Comparison of ENCODE assay signal across 8 cellular contexts in genomic region chr13:30306762-30307193, GRCh38. TPM values are rescaled to one million over a fixed set of nuclear protein-coding genes. Genes with fewer than 3 reads are reported as not detected.
DNase-seq lines count a peak whose midpoint lies in the region; ATAC-seq and TF ChIP-seq lines count a peak whose summit lies in the region.

No MANE protein-coding gene starts in this region.

- no peaks in the 10 kb centered on the region for H3K9me3 ChIP-seq in mucosa of descending colon

- H3K36me3 ChIP-seq in mucosa of descending colon (ENCODE audit: low read depth), result no peaks in the 10 kb centered on the region

- H3K4me3 ChIP-seq in mucosa of descending colon, result peak overlapping the region; percentile 79

- no peaks in the 10 kb centered on the region for H3K4me1 ChIP-seq in mucosa of descending colon (ENCODE audit: low read depth)

- TF ChIP-seq CTCF in mucosa of descending colon (IDR thresholded peaks at IDR 0.05), result no peak

- TF ChIP-seq EP300 in Ishikawa (IDR thresholded peaks at IDR 0.05; ENCODE audit: borderline replicate concordance), result no peak

- DNase-seq in DMS153 (lab: John Stamatoyannopoulos, UW) (peak; percentile 85), OCI-M1 (lab: John Stamatoyannopoulos, UW) (peak; percentile 88), activated T-cell treated with anti-CD3 and anti-CD28 coated beads for 48 hours (ENCODE audit: low read depth) (peak; percentile 87), erythroblast (lab: John Stamatoyannopoulos, UW) (peak; percentile 94 to 96), mucosa of descending colon (peak; percentile 93 to 97 (median 94))
- peak; percentile 76 to 84 for DNase-seq in stimulated activated CD8-positive, alpha-beta memory T cell treated with anti-CD3 and anti-CD28 coated beads, Interleukin-4, amount 100 ng/mL, for 1 hour (ENCODE audit: low read depth in 2 of 2, low spot score in 1 of 2)

- intact Hi-C loops in mucosa of descending colon (cut with DNase I, micrococcal nuclease), result no loop called here

- ATAC-seq in GM21619 (IDR thresholded peaks at IDR 0.05; ENCODE audit: unreplicated experiment) (peak; percentile 84), mucosa of descending colon (peak; percentile 98)

- TF ChIP-seq POLR2A in erythroblast (IDR thresholded peaks at IDR 0.05; ENCODE audit: low read length), result no peak

- TF ChIP-seq RAD21 in Ishikawa (IDR thresholded peaks at IDR 0.05; ENCODE audit: low read depth), result no peak

TF ChIP-seq in Ishikawa, 13 proteins besides CTCF, POLR2A, EP300 and RAD21:
- TF ChIP-seq TEAD4 (IDR thresholded peaks at IDR 0.05) (no peak), FOXM1 (IDR thresholded peaks at IDR 0.05; ENCODE audit: borderline replicate concordance, low read depth) (no peak), TCF12 (IDR thresholded peaks at IDR 0.05; ENCODE audit: low read depth) (peak; percentile 30; the same call in 1 of the 2 replicates), ZBTB7A (IDR thresholded peaks at IDR 0.05; ENCODE audit: low read depth) (peak; percentile 71; the same call in 1 of the 2 replicates), NFIC (IDR thresholded peaks at IDR 0.05) (no peak), YY1 (IDR thresholded peaks at IDR 0.05; ENCODE audit: low read depth) (no peak)

RNA-seq across cellular contexts. Expression of gene KATNAL1, which starts 0.6 kb away (rescaled TPM):
- 10 to 100 TPM in 1 of 3 donors, 1 to 10 TPM in 2; 3.4 to 45.5 (median 5.8) TPM for total RNA-seq in mucosa of descending colon

Comparison
In these comparisons a context has a peak if more than half of its experiments do, and no peak if none do; other contexts are left out.
1. Peak in every context shown above with its lines: DNase-seq, ATAC-seq and H3K4me3 ChIP-seq.